In genomic region chr14:22598099-22598895, GRCh38 we compare ENCODE assay signal across 8 cellular contexts. TPM values are rescaled to one million over a fixed set of nuclear protein-coding genes. Genes with fewer than 3 reads are reported as not detected.
DNase-seq lines count a peak whose midpoint lies in the region; ATAC-seq and TF ChIP-seq lines count a peak whose summit lies in the region.

Gene ABHD4, plus strand, starts transcription at chr14:22598300. Its CDS starts 7 bp downstream, at chr14:22598307.

- H3K4me3 ChIP-seq in HUES6 (ENCODE audit: low read depth, low read length) (peak within 1 kb of the TSS; percentile 88), SK-N-MC (peak within 1 kb of the TSS; percentile 95), heart right ventricle (peak within 1 kb of the TSS; percentile 69 to 91 (median 74)), trophoblast cell (ENCODE audit: low read depth, low read length) (peak within 1 kb of the TSS; percentile 83)

- peaks cover 5% of the 10 kb centered on the region for H3K79me2 ChIP-seq in trophoblast cell (ENCODE audit: control insufficient read depth, insufficient read depth, low read length, poor library complexity)

- peak; percentile 66 for ATAC-seq in GM21360 (IDR thresholded peaks at IDR 0.05; ENCODE audit: unreplicated experiment)
- peak; percentile 97 to 99 (median 98) for ATAC-seq in heart right ventricle

- no peaks in the 10 kb centered on the region for H3K9me3 ChIP-seq in HUES6 (ENCODE audit: control insufficient read depth, insufficient read depth, low read depth, low read length)
- no peaks in the 10 kb centered on the region for H3K9me3 ChIP-seq in SK-N-MC (ENCODE audit: low read depth, low read length)
- no peaks in the 10 kb centered on the region for H3K9me3 ChIP-seq in heart right ventricle
- H3K9me3 ChIP-seq in trophoblast cell (ENCODE audit: insufficient read depth, low read depth, low read length) = no peaks in the 10 kb centered on the region

- peaks cover 24% of the 10 kb centered on the region for H3K36me3 ChIP-seq in HUES6 (ENCODE audit: control insufficient read depth, insufficient read depth, low read length)
- peaks cover 12% of the 10 kb centered on the region; the same call in 1 of the 2 replicates for H3K36me3 ChIP-seq in SK-N-MC (ENCODE audit: insufficient read depth, low read length)
- peaks cover 0 to 22% (median 20%) of the 10 kb centered on the region in 9 donors for H3K36me3 ChIP-seq in heart right ventricle
- peaks cover 10 to 12% of the 10 kb centered on the region in 2 experiments for H3K36me3 ChIP-seq in trophoblast cell (ENCODE audit: control insufficient read depth in 1 of 2, insufficient read depth in 2 of 2, low read length in 2 of 2)

- H3K4me2 ChIP-seq in trophoblast cell (ENCODE audit: low read length) = peak within 1 kb of the TSS; percentile 79

- peak within 1 kb of the TSS; percentile 57 for H2AK5ac ChIP-seq in trophoblast cell (ENCODE audit: low read length)

- H3K18ac ChIP-seq in trophoblast cell (ENCODE audit: low read length) = peak within 1 kb of the TSS; percentile 80

- peak within 1 kb of the TSS; percentile 63 for H2BK12ac ChIP-seq in trophoblast cell (ENCODE audit: low read length)

- H2BK120ac ChIP-seq in trophoblast cell (ENCODE audit: insufficient read depth, low read length, poor library complexity) = peak within 1 kb of the TSS; percentile 72

- H3K79me1 ChIP-seq in trophoblast cell (ENCODE audit: low read length) = peaks cover 12% of the 10 kb centered on the region

- DNase-seq in DMS153 (lab: John Stamatoyannopoulos, UW) = peak; percentile 29
- no peak for DNase-seq in SK-N-MC (ENCODE audit: low read depth, low spot score)
- peak in 55 of 56 donors; percentile 15 to 88 (median 67) for DNase-seq in amygdala (lab: John Stamatoyannopoulos, UW)
- peak; percentile 81 to 86 for DNase-seq in heart right ventricle
- peak; percentile 24 to 62 for DNase-seq in trophoblast cell
- DNase-seq in SKM-1 treated with dmso at 0.1 percent for 144 hours (lab: John Stamatoyannopoulos, UW; ENCODE audit: unreplicated experiment) = no peak

- H4K8ac ChIP-seq in trophoblast cell (ENCODE audit: low read depth, low read length) = peak within 1 kb of the TSS; percentile 71

- intact Hi-C loops in heart right ventricle (cut with DNase I) = no loop called here

- H2AFZ ChIP-seq in trophoblast cell (ENCODE audit: insufficient read depth, low read length, poor library complexity) = peak within 1 kb of the TSS; percentile 90

- H3K27ac ChIP-seq in HUES6 (ENCODE audit: low read depth, low read length) (peak within 1 kb of the TSS; percentile 33; the same call in 1 of the 2 replicates), SK-N-MC (no peak within 1 kb of the TSS), heart right ventricle (peak within 1 kb of the TSS; percentile 31 to 93 (median 82)), trophoblast cell (ENCODE audit: low read depth, low read length) (peak within 1 kb of the TSS; percentile 63)

- peaks cover 16% of the 10 kb centered on the region for H3K4me1 ChIP-seq in HUES6 (ENCODE audit: control insufficient read depth, insufficient read depth, low read length)
- H3K4me1 ChIP-seq in heart right ventricle = peaks cover 0 to 26% (median 21%) of the 10 kb centered on the region in 9 donors
- peaks cover 3 to 11% of the 10 kb centered on the region in 2 experiments for H3K4me1 ChIP-seq in trophoblast cell (ENCODE audit: control insufficient read depth in 1 of 2, insufficient read depth in 2 of 2, low read length in 2 of 2)

- peak within 1 kb of the TSS; percentile 72 for H4K12ac ChIP-seq in trophoblast cell (ENCODE audit: low read depth, low read length)

- H4K91ac ChIP-seq in trophoblast cell (ENCODE audit: low read depth, low read length) = peak within 1 kb of the TSS; percentile 71

- no peaks in the 10 kb centered on the region for H3K27me3 ChIP-seq in HUES6 (ENCODE audit: control insufficient read depth, insufficient read depth, low read length)
- H3K27me3 ChIP-seq in heart right ventricle = no peaks in the 10 kb centered on the region
- H3K27me3 ChIP-seq in trophoblast cell (ENCODE audit: insufficient read depth, low read length) = no peaks in the 10 kb centered on the region

- H3K4ac ChIP-seq in trophoblast cell (ENCODE audit: low read depth, low read length) = peak within 1 kb of the TSS; percentile 73

- H3K23ac ChIP-seq in trophoblast cell (ENCODE audit: low read length) = no peak within 1 kb of the TSS

- WGBS in heart right ventricle, 2 donors = 1% methylated on average over 49 of the region's 49 CpGs
- no CpG with 5 or more reads among the region's 49 CpGs for WGBS in trophoblast cell (ENCODE audit: extremely low coverage, insufficient coverage, insufficient read length)

- H3K14ac ChIP-seq in trophoblast cell (ENCODE audit: low read length) = peak within 1 kb of the TSS; percentile 56

- peak within 1 kb of the TSS; percentile 60 for H2BK5ac ChIP-seq in trophoblast cell (ENCODE audit: low read depth, low read length, poor library complexity)

- peak within 1 kb of the TSS; percentile 68 for H3K9ac ChIP-seq in HUES6 (ENCODE audit: low read length)
- peak within 1 kb of the TSS; percentile 85 for H3K9ac ChIP-seq in SK-N-MC (ENCODE audit: insufficient read length)
- H3K9ac ChIP-seq in trophoblast cell (ENCODE audit: low read length) = peak within 1 kb of the TSS; percentile 64

- peak in 1 of 9 donors; percentile 17 for TF ChIP-seq CTCF in heart right ventricle (IDR thresholded peaks at IDR 0.05)

RNA-seq across cellular contexts. Expression of gene ABHD4, which starts in this region (rescaled TPM):
- 10 to 100 TPM; 14.9 to 35.7 (median 22.7) TPM for total RNA-seq in heart right ventricle
- polyA plus RNA-seq in heart right ventricle = 10 to 100 TPM; 13.7 to 15.1 TPM
- 38.2 and 41.0 TPM in 2 replicates for polyA plus RNA-seq in trophoblast cell (2013)

Comparison
In these comparisons a context has a peak if more than half of its experiments do, and no peak if none do; other contexts are left out.
1. DNase-seq: peak in DMS153 (single experiment), amygdala (55 of 56), heart right ventricle (2 of 2) and trophoblast cell (2 of 2); none in SK-N-MC (single experiment) and SKM-1 treated with dmso at 0.1 percent for 144 hours (single experiment).
2. Peak in every context shown above with its lines, with median percentiles within 50 percentile points of each other: H3K4me3 ChIP-seq and H3K9ac ChIP-seq.